ENCODE assay signal across 19 cellular contexts in genomic region chr4:139913995-139914394, GRCh38.
DNase-seq lines count a peak whose midpoint lies in the region; ATAC-seq and TF ChIP-seq lines count a peak whose summit lies in the region.
"Had no signal": no experiment of that assay in that cellular context is flagged by ENCODE, and none has a peak within 500 bp of the region (broad histone marks: within the 10 kb centered on the region; RNA-seq: fewer than 3 reads in every experiment).

No MANE protein-coding gene starts in this region.

- ATAC-seq in thoracic aorta (ENCODE audit: insufficient number of reproducible peaks, low FRiP score, low read depth), result no peak
- no peak for ATAC-seq in activated T-helper 17 cell treated with anti-CD3 and anti-CD28 coated beads, Interleukin-2, amount 50 U/mL, for 72 hours (replicated peaks)
- no peak for ATAC-seq in GM21717 (IDR thresholded peaks at IDR 0.05; ENCODE audit: unreplicated experiment)
- ATAC-seq: activated T-cell treated with anti-CD3 and anti-CD28 coated beads, Interleukin-2, amount 50 U/mL, for 72 hours; naive thymus-derived CD8-positive, alpha-beta T cell had no signal

- no peak overlapping the region for H3K27ac Mint-ChIP-seq in activated T-helper 17 cell treated with anti-CD3 and anti-CD28 coated beads, Interleukin-2, amount 50 U/mL, for 72 hours
- H3K27ac Mint-ChIP-seq: activated T-cell treated with anti-CD3 and anti-CD28 coated beads, Interleukin-2, amount 50 U/mL, for 72 hours; naive thymus-derived CD8-positive, alpha-beta T cell; T-helper 2 cell treated with Interferon-gamma antibody and Interleukin-4, amounts not matched to agents 5 μg/mL and 100 μg/mL, for 36 hours had no signal

- TF ChIP-seq CTCF in HEK293 (tag by site-specific recombination; IDR thresholded peaks at IDR 0.05) (no peak), astrocyte of the cerebellum (IDR thresholded peaks at IDR 0.05; ENCODE audit: low read depth, low read length, missing control alignments) (no peak), fibroblast of villous mesenchyme (IDR thresholded peaks at IDR 0.05; ENCODE audit: insufficient read depth, low read depth, low read length) (no peak), thoracic aorta (IDR thresholded peaks at IDR 0.05) (no peak)

- CTCF ChIA-PET in HEK293 (lab: Yijun Ruan, JAX), result no interaction called here

- H3K36me3 Mint-ChIP-seq in activated T-helper 17 cell treated with anti-CD3 and anti-CD28 coated beads, Interleukin-2, amount 50 U/mL, for 72 hours (ENCODE audit: low read depth), result no peaks in the 10 kb centered on the region

- H3K4me1 ChIP-seq in HEK293 (ENCODE audit: control insufficient read depth, insufficient read depth, low read length), result peaks cover 10% of the 10 kb centered on the region; the same call in 1 of the 2 replicates
- H3K4me1 ChIP-seq in thoracic aorta (ENCODE audit: control insufficient read depth in 1 of 2, low read depth in 2 of 2), result peaks cover 19 to 33% of the 10 kb centered on the region in 2 donors

- POLR2A ChIA-PET in HEK293 (lab: Yijun Ruan, JAX), result no interaction called here

- no peaks in the 10 kb centered on the region for H3K9me3 Mint-ChIP-seq in activated T-helper 17 cell treated with anti-CD3 and anti-CD28 coated beads, Interleukin-2, amount 50 U/mL, for 72 hours
- H3K9me3 Mint-ChIP-seq: activated T-cell treated with anti-CD3 and anti-CD28 coated beads, Interleukin-2, amount 50 U/mL, for 72 hours; naive thymus-derived CD8-positive, alpha-beta T cell; T-helper 2 cell treated with Interferon-gamma antibody and Interleukin-4, amounts not matched to agents 5 μg/mL and 100 μg/mL, for 36 hours had no signal

- H3K36me3 ChIP-seq in HEK293 (ENCODE audit: control insufficient read depth in 2 of 2, insufficient read depth in 1 of 2, low read length in 2 of 2) (no peaks in the 10 kb centered on the region), thoracic aorta (no peaks in the 10 kb centered on the region)
- H3K36me3 ChIP-seq: adrenal gland, heart left ventricle had no signal

- no peak overlapping the region for H3K4me3 ChIP-seq in HEK293 (ENCODE audit: low read depth, low read length)
- no peak overlapping the region for H3K4me3 ChIP-seq in astrocyte of the cerebellum (ENCODE audit: low read depth, low read length)
- H3K4me3 ChIP-seq in fibroblast of villous mesenchyme (ENCODE audit: low read depth, low read length), result no peak overlapping the region
- H3K4me3 ChIP-seq in thoracic aorta, result peak overlapping the region; percentile 37
- H3K4me3 ChIP-seq: adrenal gland had no signal

- no peaks in the 10 kb centered on the region for H3K4me1 Mint-ChIP-seq in activated T-helper 17 cell treated with anti-CD3 and anti-CD28 coated beads, Interleukin-2, amount 50 U/mL, for 72 hours

- H3K27ac ChIP-seq in HEK293 (ENCODE audit: extremely low read depth, low read depth, low read length) (no peak overlapping the region), thoracic aorta (no peak overlapping the region), substantia nigra (ENCODE audit: low read depth, low read length, poor library complexity, severe bottlenecking) (no peak overlapping the region)
- H3K27ac ChIP-seq: KMS-11 had no signal

- in situ Hi-C loops in astrocyte of the cerebellum (cut with HindIII; ENCODE audit: low sequenced_read_pairs), result no loop called here

- no peaks in the 10 kb centered on the region for H3K27me3 ChIP-seq in thoracic aorta (replicated peaks; ENCODE audit: insufficient read depth)
- H3K27me3 ChIP-seq: adrenal gland, heart left ventricle had no signal

- H3K27me3 Mint-ChIP-seq in activated T-helper 17 cell treated with anti-CD3 and anti-CD28 coated beads, Interleukin-2, amount 50 U/mL, for 72 hours, result peaks cover 7% of the 10 kb centered on the region
- H3K27me3 Mint-ChIP-seq: naive thymus-derived CD8-positive, alpha-beta T cell had no signal

- H3K4me3 Mint-ChIP-seq in activated T-helper 17 cell treated with anti-CD3 and anti-CD28 coated beads, Interleukin-2, amount 50 U/mL, for 72 hours, result no peak overlapping the region
- H3K4me3 Mint-ChIP-seq: activated T-cell treated with anti-CD3 and anti-CD28 coated beads, Interleukin-2, amount 50 U/mL, for 72 hours; naive thymus-derived CD8-positive, alpha-beta T cell; T-helper 2 cell treated with Interferon-gamma antibody and Interleukin-4, amounts not matched to agents 5 μg/mL and 100 μg/mL, for 36 hours had no signal

- H3K9me3 ChIP-seq in HEK293 (ENCODE audit: control insufficient read depth, insufficient read depth, low read depth, low read length) (no peaks in the 10 kb centered on the region), thoracic aorta (no peaks in the 10 kb centered on the region)
- H3K9me3 ChIP-seq: adrenal gland, heart left ventricle had no signal

- DNase-seq in astrocyte of the cerebellum (ENCODE audit: low read depth) (peak; percentile 28), fibroblast of villous mesenchyme (ENCODE audit: low read depth) (peak; percentile 57), thoracic aorta (ENCODE audit: low spot score) (no peak), substantia nigra (lab: John Stamatoyannopoulos, UW) (no peak)
- DNase-seq: activated CD4-positive, alpha-beta T cell treated with anti-CD3 and anti-CD28 coated beads, Interleukin-2, amount 50 U/mL, for 1 hour; activated T-cell treated with anti-CD3 and anti-CD28 coated beads, Interleukin-2, amount 50 U/mL, for 72 hours; effector CD4-positive, alpha-beta T cell; GF-D8; heart left ventricle; naive thymus-derived CD8-positive, alpha-beta T cell; NCI-H1436 treated with DMSO at 0.1 percent for 48 hours; RPMI8226; stimulated activated CD4-positive, alpha-beta T cell treated with anti-CD3 and anti-CD28 coated beads, Interleukin-4, amount 100 ng/mL, for 24 hours had no signal

TF ChIP-seq in HEK293, 187 proteins besides CTCF, POLR2A, EP300 and RAD21:
- TF ChIP-seq KLF17 (tag by site-specific recombination; IDR thresholded peaks at IDR 0.05) (no peak), SCRT2 (tag by site-specific recombination; IDR thresholded peaks at IDR 0.05) (0 out of 2 replicates have a peak, but pooled peaks have one; percentile 24), ZNF664 (tag by site-specific recombination; IDR thresholded peaks at IDR 0.05) (no peak), ZNF335 (tag by site-specific recombination; conservative IDR thresholded peaks at IDR 0.05) (peak; percentile 41)
TF ChIP-seq in HEK293: peak in this region for 2.

Comparison
In these comparisons a context has a peak if more than half of its experiments do, and no peak if none do; other contexts are left out.
1. DNase-seq: peak in astrocyte of the cerebellum (single experiment) and fibroblast of villous mesenchyme (single experiment); none in thoracic aorta (single experiment) and substantia nigra (0 of 49).